In the genomic region with DNA sequence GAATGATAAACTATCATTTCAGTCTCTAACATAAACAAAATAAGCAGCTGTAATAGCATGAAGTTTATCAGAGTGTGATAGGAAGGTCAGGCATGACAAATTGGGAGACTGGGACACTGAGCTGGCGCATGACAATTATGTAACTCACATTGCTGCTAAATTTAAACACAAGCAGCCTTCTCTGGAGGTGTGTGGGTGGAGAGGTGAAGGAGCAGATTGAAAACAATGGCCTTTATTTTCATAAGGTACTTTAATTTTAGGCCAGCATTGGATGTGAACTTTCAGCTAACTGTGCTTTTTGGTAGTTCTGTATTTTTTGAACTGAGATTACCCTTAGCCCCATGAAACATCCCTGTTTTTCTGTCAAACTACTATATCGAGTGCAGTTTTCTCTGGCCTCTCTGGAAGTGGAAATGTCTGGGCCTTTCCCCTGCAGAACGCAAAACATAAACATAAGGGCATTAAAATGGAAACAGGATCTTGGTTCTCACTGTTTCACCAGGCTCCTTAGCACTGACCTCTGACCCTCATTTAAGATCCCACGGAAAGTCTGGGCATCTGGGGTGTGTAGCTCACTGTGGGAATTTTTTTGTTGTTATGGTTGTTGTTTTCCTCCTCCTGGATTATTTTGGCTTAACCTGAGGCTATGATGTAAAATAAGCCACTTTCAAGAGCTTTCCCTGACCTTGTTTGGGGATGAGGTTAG, we compare ENCODE assay signal across 14 cellular contexts.
DNase-seq lines count a peak whose midpoint lies in the region; ATAC-seq and TF ChIP-seq lines count a peak whose summit lies in the region.
"Had no signal": no experiment of that assay in that cellular context is flagged by ENCODE, and none has a peak within 500 bp of the region (broad histone marks: within the 10 kb centered on the region; RNA-seq: fewer than 3 reads in every experiment).

No MANE protein-coding gene starts in this region.

- H3K9me3 ChIP-seq in SK-N-SH, result no peaks in the 10 kb centered on the region
- H3K9me3 ChIP-seq in esophagus muscularis mucosa, result no peaks in the 10 kb centered on the region
- no peaks in the 10 kb centered on the region for H3K9me3 ChIP-seq in mesodermal cell (ENCODE audit: control insufficient read depth, low read length)
- no peaks in the 10 kb centered on the region for H3K9me3 ChIP-seq in uterus
- H3K9me3 ChIP-seq: upper lobe of left lung had no signal

- H4K20me1 ChIP-seq in SK-N-SH (ENCODE audit: insufficient read depth), result no peaks in the 10 kb centered on the region

- ATAC-seq in SK-N-SH treated with all-trans-retinoic acid at 6 μM for 48 hours, result no peak

- no peaks in the 10 kb centered on the region for H3K27me3 ChIP-seq in SK-N-SH (ENCODE audit: insufficient read depth)
- no peaks in the 10 kb centered on the region for H3K27me3 ChIP-seq in esophagus muscularis mucosa
- no peaks in the 10 kb centered on the region for H3K27me3 ChIP-seq in uterus
- H3K27me3 ChIP-seq: upper lobe of left lung had no signal

- intact Hi-C loops in esophagus muscularis mucosa (cut with DNase I), result no loop called here
- intact Hi-C loops in uterus (cut with DNase I; ENCODE audit: low total_unique reads), result no loop called here

- H3K79me2 ChIP-seq in SK-N-SH (ENCODE audit: insufficient read depth), result no peaks in the 10 kb centered on the region

- no peak for TF ChIP-seq RAD21 in SK-N-SH (IDR thresholded peaks at IDR 0.05; ENCODE audit: low read length)

- H3K9ac ChIP-seq in SK-N-SH, result no peak overlapping the region

- DNase-seq in SK-N-SH (no peak), esophagus muscularis mucosa (ENCODE audit: extremely low spot score) (no peak), uterus (no peak), NCI-H2029 treated with DMSO at 0.1 percent for 48 hours (lab: John Stamatoyannopoulos, UW) (no peak), NCI-H69 (lab: John Stamatoyannopoulos, UW) (no peak), iPS-NIHi11 (ENCODE audit: low spot score) (no peak)
- DNase-seq: activated CD4-positive, alpha-beta T cell treated with anti-CD3 and anti-CD28 coated beads for 1 hour; activated effector memory CD4-positive, alpha-beta T cell treated with Interleukin-2 at 50 U/mL for 16 hours; EL; immature natural killer cell; NCI-H446; upper lobe of left lung had no signal

- no peak overlapping the region for H3K4me3 ChIP-seq in SK-N-SH (ENCODE audit: low read depth in 2 of 2, low read length in 1 of 2)
- no peak overlapping the region for H3K4me3 ChIP-seq in esophagus muscularis mucosa
- no peak overlapping the region for H3K4me3 ChIP-seq in mesodermal cell (ENCODE audit: extremely low read depth, insufficient read depth, low read length, poor library complexity, severe bottlenecking)
- no peak overlapping the region for H3K4me3 ChIP-seq in uterus
- H3K4me3 ChIP-seq: upper lobe of left lung had no signal

- H3F3A ChIP-seq in SK-N-SH (replicated peaks; ENCODE audit: insufficient read depth), result no peaks in the 10 kb centered on the region

- peaks cover 9 to 10% of the 10 kb centered on the region in 2 experiments; a peak in 3 of 4 replicates for H3K4me1 ChIP-seq in SK-N-SH (ENCODE audit: control insufficient read depth in 1 of 2, insufficient read depth in 2 of 2, low read depth in 1 of 2, low read length in 1 of 2)
- peaks cover 18 to 24% (median 20%) of the 10 kb centered on the region in 4 donors for H3K4me1 ChIP-seq in esophagus muscularis mucosa
- H3K4me1 ChIP-seq in mesodermal cell (ENCODE audit: control insufficient read depth, insufficient read depth, low read length, poor library complexity, severe bottlenecking), result peaks cover 21% of the 10 kb centered on the region
- H3K4me1 ChIP-seq in uterus, result peaks cover 11 to 13% of the 10 kb centered on the region in 2 donors

- 95% methylated on average over 4 of the region's 4 CpGs for WGBS in SK-N-SH (ENCODE audit: low lambda C conversion rate)
- WGBS in esophagus muscularis mucosa, result 42% methylated on average over 4 of the region's 4 CpGs
- WGBS in mesodermal cell (ENCODE audit: insufficient coverage in 2 of 2), 2 experiments, result 74 to 80% methylated on average over 1 to 2 of the region's 4 CpGs

- TF ChIP-seq POLR2A in esophagus muscularis mucosa (IDR thresholded peaks at IDR 0.05; ENCODE audit: low read depth) (no peak), uterus (IDR thresholded peaks at IDR 0.05) (no peak)

- H3K4me2 ChIP-seq in SK-N-SH, result no peak overlapping the region

- H3K36me3 ChIP-seq in SK-N-SH (replicated peaks in 1 of 2; ENCODE audit: control insufficient read depth in 1 of 2, insufficient read depth in 2 of 2, low read length in 1 of 2) (peaks cover 0 to 3% of the 10 kb centered on the region in 2 experiments), esophagus muscularis mucosa (no peaks in the 10 kb centered on the region), mesodermal cell (ENCODE audit: control insufficient read depth, insufficient read depth, low read length) (no peaks in the 10 kb centered on the region), uterus (no peaks in the 10 kb centered on the region)
- H3K36me3 ChIP-seq: upper lobe of left lung had no signal

- TF ChIP-seq EP300 in SK-N-SH (IDR thresholded peaks at IDR 0.05; ENCODE audit: borderline replicate concordance in 1 of 2, low read depth in 1 of 2, low read length in 1 of 2), result no peak
- TF ChIP-seq EP300 in esophagus muscularis mucosa (IDR thresholded peaks at IDR 0.05), result no peak

- CTCF ChIA-PET in SK-N-SH (lab: Yijun Ruan, JAX), result interaction anchor here (0.8 to 1.3 kb wide), 5 partner anchors 13 to 206 kb away, joined by 3 to 4 read pairs (median 3); no protein-coding TSS in a partner anchor

- no peaks in the 10 kb centered on the region for H3K9me2 ChIP-seq in SK-N-SH

- POLR2A ChIA-PET in SK-N-SH (lab: Yijun Ruan, JAX), result no interaction called here

- H3K27ac ChIP-seq in SK-N-SH (ENCODE audit: low read depth in 2 of 2, low read length in 1 of 2) (peak overlapping the region in 1 of 2 experiments; percentile 60; a peak in 2 of 4 replicates), esophagus muscularis mucosa (replicated peaks in 1 of 4) (peak overlapping the region; percentile 47 to 70 (median 60)), mesodermal cell (ENCODE audit: low read depth, low read length, severe bottlenecking) (peak overlapping the region; percentile 57), uterus (peak overlapping the region; percentile 31 to 57)

- H2AFZ ChIP-seq in SK-N-SH (ENCODE audit: low read depth), result no peak overlapping the region

- TF ChIP-seq CTCF in SK-N-SH (IDR thresholded peaks at IDR 0.05), result no peak
- no peak for TF ChIP-seq CTCF in esophagus muscularis mucosa (IDR thresholded peaks at IDR 0.05)
- TF ChIP-seq CTCF in uterus (IDR thresholded peaks at IDR 0.05), result no peak

TF ChIP-seq in SK-N-SH treated with all-trans-retinoic acid at 6 μM for 48 hours, 23 proteins besides CTCF, POLR2A, EP300 and RAD21:
- TF ChIP-seq ISL1 (CRISPR knock-in tag; IDR thresholded peaks at IDR 0.05) (0 out of 2 replicates have a peak, but pooled peaks have one; percentile 28), ZFP3 (CRISPR knock-in tag; IDR thresholded peaks at IDR 0.05) (no peak), TCF4 (CRISPR knock-in tag; IDR thresholded peaks at IDR 0.05; ENCODE audit: borderline replicate concordance) (peak; percentile 43; the same call in 1 of the 2 replicates)

TF ChIP-seq in SK-N-SH, 30 proteins besides CTCF, POLR2A, EP300 and RAD21 (continues in another document):
- TF ChIP-seq MEF2A (IDR thresholded peaks at IDR 0.05; ENCODE audit: borderline replicate concordance, low read depth), result no peak
- no peak for TF ChIP-seq FOSL2 (IDR thresholded peaks at IDR 0.05; ENCODE audit: borderline replicate concordance, low read depth)
- TF ChIP-seq RCOR1 (IDR thresholded peaks at IDR 0.05; ENCODE audit: low read length), result no peak
- TF ChIP-seq POLR2AphosphoS5 (IDR thresholded peaks at IDR 0.05; ENCODE audit: low read depth, low read length), result no peak
- TF ChIP-seq MXI1 (IDR thresholded peaks at IDR 0.05; ENCODE audit: low read depth, low read length), result no peak
- TF ChIP-seq, protein P1, sequence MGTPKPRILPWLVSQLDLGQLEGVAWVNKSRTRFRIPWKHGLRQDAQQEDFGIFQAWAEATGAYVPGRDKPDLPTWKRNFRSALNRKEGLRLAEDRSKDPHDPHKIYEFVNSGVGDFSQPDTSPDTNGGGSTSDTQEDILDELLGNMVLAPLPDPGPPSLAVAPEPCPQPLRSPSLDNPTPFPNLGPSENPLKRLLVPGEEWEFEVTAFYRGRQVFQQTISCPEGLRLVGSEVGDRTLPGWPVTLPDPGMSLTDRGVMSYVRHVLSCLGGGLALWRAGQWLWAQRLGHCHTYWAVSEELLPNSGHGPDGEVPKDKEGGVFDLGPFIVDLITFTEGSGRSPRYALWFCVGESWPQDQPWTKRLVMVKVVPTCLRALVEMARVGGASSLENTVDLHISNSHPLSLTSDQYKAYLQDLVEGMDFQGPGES (IDR thresholded peaks at IDR 0.05; ENCODE audit: low read depth, low read length), result no peak
- TF ChIP-seq, protein P2, sequence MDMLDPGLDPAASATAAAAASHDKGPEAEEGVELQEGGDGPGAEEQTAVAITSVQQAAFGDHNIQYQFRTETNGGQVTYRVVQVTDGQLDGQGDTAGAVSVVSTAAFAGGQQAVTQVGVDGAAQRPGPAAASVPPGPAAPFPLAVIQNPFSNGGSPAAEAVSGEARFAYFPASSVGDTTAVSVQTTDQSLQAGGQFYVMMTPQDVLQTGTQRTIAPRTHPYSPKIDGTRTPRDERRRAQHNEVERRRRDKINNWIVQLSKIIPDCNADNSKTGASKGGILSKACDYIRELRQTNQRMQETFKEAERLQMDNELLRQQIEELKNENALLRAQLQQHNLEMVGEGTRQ (IDR thresholded peaks at IDR 0.05; ENCODE audit: borderline replicate concordance, low read depth, low read length), result no peak
- TF ChIP-seq, protein P3, sequence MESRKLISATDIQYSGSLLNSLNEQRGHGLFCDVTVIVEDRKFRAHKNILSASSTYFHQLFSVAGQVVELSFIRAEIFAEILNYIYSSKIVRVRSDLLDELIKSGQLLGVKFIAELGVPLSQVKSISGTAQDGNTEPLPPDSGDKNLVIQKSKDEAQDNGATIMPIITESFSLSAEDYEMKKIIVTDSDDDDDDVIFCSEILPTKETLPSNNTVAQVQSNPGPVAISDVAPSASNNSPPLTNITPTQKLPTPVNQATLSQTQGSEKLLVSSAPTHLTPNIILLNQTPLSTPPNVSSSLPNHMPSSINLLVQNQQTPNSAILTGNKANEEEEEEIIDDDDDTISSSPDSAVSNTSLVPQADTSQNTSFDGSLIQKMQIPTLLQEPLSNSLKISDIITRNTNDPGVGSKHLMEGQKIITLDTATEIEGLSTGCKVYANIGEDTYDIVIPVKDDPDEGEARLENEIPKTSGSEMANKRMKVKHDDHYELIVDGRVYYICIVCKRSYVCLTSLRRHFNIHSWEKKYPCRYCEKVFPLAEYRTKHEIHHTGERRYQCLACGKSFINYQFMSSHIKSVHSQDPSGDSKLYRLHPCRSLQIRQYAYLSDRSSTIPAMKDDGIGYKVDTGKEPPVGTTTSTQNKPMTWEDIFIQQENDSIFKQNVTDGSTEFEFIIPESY (IDR thresholded peaks at IDR 0.05; ENCODE audit: borderline replicate concordance, low read depth), result no peak
- TF ChIP-seq FOXJ3 (CRISPR knock-in tag; IDR thresholded peaks at IDR 0.05), result no peak
